Comparison of ENCODE assay signal across 34 cellular contexts in the genomic region with DNA sequence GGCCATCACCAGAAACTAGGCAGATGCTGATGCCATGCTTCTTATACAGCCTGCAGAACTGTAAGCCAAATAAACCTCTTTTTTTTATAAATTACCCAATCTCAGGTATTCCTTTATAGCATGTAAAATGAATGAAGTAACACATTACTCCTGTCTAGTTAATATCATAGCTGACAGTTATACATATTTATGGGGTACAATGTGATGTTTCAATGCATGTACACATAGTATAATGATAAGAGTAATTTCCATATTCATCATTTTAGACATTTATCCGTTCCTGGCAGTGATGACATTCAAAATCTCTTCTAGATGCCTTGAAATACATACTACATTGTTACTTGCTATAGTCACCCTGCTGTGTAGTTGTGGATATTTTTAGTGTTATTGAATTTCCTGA.
DNase-seq lines count a peak whose midpoint lies in the region; ATAC-seq, FAIRE-seq and TF ChIP-seq lines count a peak whose summit lies in the region.
"Had no signal": no experiment of that assay in that cellular context is flagged by ENCODE, and none has a peak within 500 bp of the region (broad histone marks: within the 10 kb centered on the region; RNA-seq: fewer than 3 reads in every experiment).

No MANE protein-coding gene starts in this region.

- H3K9me2 ChIP-seq in neural cell (ENCODE audit: insufficient read depth, low read length) = no peaks in the 10 kb centered on the region

- H3K4me1 ChIP-seq in gastrocnemius medialis = no peaks in the 10 kb centered on the region
- H3K4me1 ChIP-seq: A549; BE2C; BLaER1; BLaER1 treated with 17β-estradiol and CSF1 and Interleukin-3, amounts not matched to agents 10 nM and 100 nM; Caco-2 had no signal

- no peaks in the 10 kb centered on the region for H3K9me3 Mint-ChIP-seq in activated CD8-positive, alpha-beta T cell treated with anti-CD3 and anti-CD28 coated beads for 36 hours

- H3K36me3 ChIP-seq in neural cell (ENCODE audit: insufficient read depth, low read length) (no peaks in the 10 kb centered on the region), gastrocnemius medialis (no peaks in the 10 kb centered on the region)
- H3K36me3 ChIP-seq: BE2C; BLaER1; BLaER1 treated with 17β-estradiol and CSF1 and Interleukin-3, amounts not matched to agents 10 nM and 100 nM had no signal

- no peak overlapping the region for H3K27ac Mint-ChIP-seq in activated CD8-positive, alpha-beta T cell treated with anti-CD3 and anti-CD28 coated beads for 36 hours
- H3K27ac Mint-ChIP-seq: B cell; CD14-positive monocyte; CD4-positive, alpha-beta memory T cell; CD4-positive, alpha-beta T cell; CD4-positive, CD25-positive, alpha-beta regulatory T cell; CD8-positive, alpha-beta memory T cell; CD8-positive, alpha-beta T cell had no signal

- H3K4me3 ChIP-seq in neural cell (ENCODE audit: low read length) (no peak overlapping the region), gastrocnemius medialis (no peak overlapping the region)
- H3K4me3 ChIP-seq: A549; BLaER1; BLaER1 treated with 17β-estradiol and CSF1 and Interleukin-3, amounts not matched to agents 10 nM and 100 nM had no signal

- no peak for DNase-seq in D721Med (ENCODE audit: insufficient read length, low spot score)
- no peak for DNase-seq in caudate nucleus (lab: John Stamatoyannopoulos, UW)
- no peak for DNase-seq in gastrocnemius medialis
- no peak for DNase-seq in activated CD8-positive, alpha-beta T cell treated with anti-CD3 and anti-CD28 coated beads for 36 hours
- DNase-seq in NCI-H2227 (lab: John Stamatoyannopoulos, UW; ENCODE audit: unreplicated experiment) = no peak
- DNase-seq: 8988T; ACHN; AML-193; BE2C; C1 segment of cervical spinal cord; Caco-2; Calu3; CD4-positive, alpha-beta memory T cell; CD4-positive, alpha-beta T cell; CD4-positive, CD25-positive, alpha-beta regulatory T cell; CD8-positive, alpha-beta memory T cell; CD8-positive, alpha-beta T cell; COR-L47; DMS 273 treated with DMSO at 0.1 percent for 48 hours; DMS153; DMS53; DMS79; DMS79 treated with DMSO at 0.1 percent for 48 hours; DND-41; EL had no signal

- no peaks in the 10 kb centered on the region for H3K79me2 ChIP-seq in neural cell (replicated peaks; ENCODE audit: insufficient read depth, low read length)

- intact Hi-C loops in gastrocnemius medialis (cut with DNase I; ENCODE audit: low total_unique reads) = no loop called here
- intact Hi-C loops in activated CD8-positive, alpha-beta T cell treated with anti-CD3 and anti-CD28 coated beads for 36 hours (cut with micrococcal nuclease) = no loop called here

- TF ChIP-seq POLR2A in gastrocnemius medialis (IDR thresholded peaks at IDR 0.05) = no peak

- peak overlapping the region; percentile 8 for H3K4me2 ChIP-seq in neural cell (ENCODE audit: low read length)
- H3K4me2 ChIP-seq: A549; BLaER1; BLaER1 treated with 17β-estradiol and CSF1 and Interleukin-3, amounts not matched to agents 10 nM and 100 nM had no signal

- H3K9ac ChIP-seq in neural cell (ENCODE audit: low read length) = peak overlapping the region; percentile 39
- H3K9ac ChIP-seq: BLaER1; BLaER1 treated with 17β-estradiol and CSF1 and Interleukin-3, amounts not matched to agents 10 nM and 100 nM had no signal

- no peaks in the 10 kb centered on the region for H3F3A ChIP-seq in neural cell (ENCODE audit: insufficient read depth, low read length, poor library complexity, severe bottlenecking)

- TF ChIP-seq EP300 in neural cell (conservative IDR thresholded peaks at IDR 0.05; ENCODE audit: poor library complexity, severe bottlenecking) = peak; percentile 94

- H4K20me1 ChIP-seq in neural cell (ENCODE audit: insufficient read depth) = no peaks in the 10 kb centered on the region
- H4K20me1 ChIP-seq: BLaER1; BLaER1 treated with 17β-estradiol and CSF1 and Interleukin-3, amounts not matched to agents 10 nM and 100 nM had no signal

- H3K4me1 Mint-ChIP-seq in activated CD8-positive, alpha-beta T cell treated with anti-CD3 and anti-CD28 coated beads for 36 hours (ENCODE audit: low read depth) = no peaks in the 10 kb centered on the region
- H3K4me1 Mint-ChIP-seq: B cell; CD14-positive monocyte; CD4-positive, alpha-beta memory T cell; CD4-positive, CD25-positive, alpha-beta regulatory T cell; CD8-positive, alpha-beta memory T cell had no signal

- peak overlapping the region; percentile 30 for H3K27ac ChIP-seq in caudate nucleus (ENCODE audit: low read depth, low read length)
- H3K27ac ChIP-seq in neural cell (ENCODE audit: low read length) = peak overlapping the region; percentile 88
- H3K27ac ChIP-seq in gastrocnemius medialis = no peak overlapping the region
- H3K27ac ChIP-seq: 22Rv1; A549; BLaER1; BLaER1 treated with 17β-estradiol and CSF1 and Interleukin-3, amounts not matched to agents 10 nM and 100 nM; C4-2B had no signal

- H3K27me3 ChIP-seq in neural cell (ENCODE audit: insufficient read depth, low read depth, low read length) = no peaks in the 10 kb centered on the region
- no peaks in the 10 kb centered on the region for H3K27me3 ChIP-seq in gastrocnemius medialis
- H3K27me3 ChIP-seq: BE2C; BLaER1; BLaER1 treated with 17β-estradiol and CSF1 and Interleukin-3, amounts not matched to agents 10 nM and 100 nM had no signal

- TF ChIP-seq RAD21 in neural cell (conservative IDR thresholded peaks at IDR 0.05) = no peak

- in situ Hi-C loops in gastrocnemius medialis (cut with MboI; ENCODE audit: low sequenced_read_pairs in 4 of 4) = loop anchor here in 1 of 4 donors (25.0 kb wide), 1 partner anchor 382 kb away; no protein-coding TSS in a partner anchor

- peak; percentile 35 for FAIRE-seq in D721Med (lab: Jason Lieb, UNC)
- FAIRE-seq: A204.1, A549 had no signal

- no peak overlapping the region for H2AFZ ChIP-seq in neural cell (ENCODE audit: low read depth, low read length)

- H3K9me3 ChIP-seq in neural cell (ENCODE audit: low read length) (peaks cover 2% of the 10 kb centered on the region), gastrocnemius medialis (no peaks in the 10 kb centered on the region)
- H3K9me3 ChIP-seq: BE2C, Caco-2 had no signal

- POLR2A ChIA-PET in activated CD8-positive, alpha-beta T cell treated with anti-CD3 and anti-CD28 coated beads for 36 hours (lab: Charles Lee) = no interaction called here

- peaks cover 5% of the 10 kb centered on the region for H3K27me3 Mint-ChIP-seq in activated CD8-positive, alpha-beta T cell treated with anti-CD3 and anti-CD28 coated beads for 36 hours
- H3K27me3 Mint-ChIP-seq: B cell had no signal

- H3K4me3 Mint-ChIP-seq in activated CD8-positive, alpha-beta T cell treated with anti-CD3 and anti-CD28 coated beads for 36 hours = no peak overlapping the region
- H3K4me3 Mint-ChIP-seq: B cell; CD14-positive monocyte; CD4-positive, alpha-beta memory T cell; CD4-positive, alpha-beta T cell; CD4-positive, CD25-positive, alpha-beta regulatory T cell; CD8-positive, alpha-beta memory T cell; CD8-positive, alpha-beta T cell had no signal

- ATAC-seq in gastrocnemius medialis = no peak
- ATAC-seq in activated CD8-positive, alpha-beta T cell treated with anti-CD3 and anti-CD28 coated beads for 36 hours = no peak
- ATAC-seq: A549; CD8-positive, alpha-beta T cell had no signal

- CTCF ChIA-PET in activated CD8-positive, alpha-beta T cell treated with anti-CD3 and anti-CD28 coated beads for 36 hours (lab: Charles Lee) = no interaction called here

- H3K36me3 Mint-ChIP-seq in activated CD8-positive, alpha-beta T cell treated with anti-CD3 and anti-CD28 coated beads for 36 hours (ENCODE audit: low read depth) = no peaks in the 10 kb centered on the region
- H3K36me3 Mint-ChIP-seq: CD14-positive monocyte; CD4-positive, alpha-beta memory T cell; CD4-positive, CD25-positive, alpha-beta regulatory T cell; CD8-positive, alpha-beta memory T cell; CD8-positive, alpha-beta T cell had no signal

- no peak for TF ChIP-seq CTCF in D721Med (IDR thresholded peaks at IDR 0.05; ENCODE audit: insufficient read depth, missing control alignments)
- TF ChIP-seq CTCF in neural cell (IDR thresholded peaks at IDR 0.05; ENCODE audit: poor library complexity, severe bottlenecking) = no peak
- TF ChIP-seq CTCF in gastrocnemius medialis (IDR thresholded peaks at IDR 0.05 in 4 of 5, conservative IDR thresholded peaks at IDR 0.05 in 1 of 5) = no peak
- TF ChIP-seq CTCF in activated CD8-positive, alpha-beta T cell treated with anti-CD3 and anti-CD28 coated beads for 36 hours (IDR thresholded peaks at IDR 0.05) = no peak

TF ChIP-seq in neural cell, 6 proteins besides CTCF, POLR2A, EP300 and RAD21:
- TF ChIP-seq POLR2AphosphoS5 (IDR thresholded peaks at IDR 0.05) (peak; percentile 79), SMC3 (conservative IDR thresholded peaks at IDR 0.05; ENCODE audit: poor library complexity) (no peak), EZH2 (IDR thresholded peaks at IDR 0.05; ENCODE audit: borderline replicate concordance, insufficient read depth, low read length, poor library complexity, severe bottlenecking) (no peak), MXI1 (conservative IDR thresholded peaks at IDR 0.05; ENCODE audit: poor library complexity, severe bottlenecking) (no peak)
- TF ChIP-seq, protein P1, sequence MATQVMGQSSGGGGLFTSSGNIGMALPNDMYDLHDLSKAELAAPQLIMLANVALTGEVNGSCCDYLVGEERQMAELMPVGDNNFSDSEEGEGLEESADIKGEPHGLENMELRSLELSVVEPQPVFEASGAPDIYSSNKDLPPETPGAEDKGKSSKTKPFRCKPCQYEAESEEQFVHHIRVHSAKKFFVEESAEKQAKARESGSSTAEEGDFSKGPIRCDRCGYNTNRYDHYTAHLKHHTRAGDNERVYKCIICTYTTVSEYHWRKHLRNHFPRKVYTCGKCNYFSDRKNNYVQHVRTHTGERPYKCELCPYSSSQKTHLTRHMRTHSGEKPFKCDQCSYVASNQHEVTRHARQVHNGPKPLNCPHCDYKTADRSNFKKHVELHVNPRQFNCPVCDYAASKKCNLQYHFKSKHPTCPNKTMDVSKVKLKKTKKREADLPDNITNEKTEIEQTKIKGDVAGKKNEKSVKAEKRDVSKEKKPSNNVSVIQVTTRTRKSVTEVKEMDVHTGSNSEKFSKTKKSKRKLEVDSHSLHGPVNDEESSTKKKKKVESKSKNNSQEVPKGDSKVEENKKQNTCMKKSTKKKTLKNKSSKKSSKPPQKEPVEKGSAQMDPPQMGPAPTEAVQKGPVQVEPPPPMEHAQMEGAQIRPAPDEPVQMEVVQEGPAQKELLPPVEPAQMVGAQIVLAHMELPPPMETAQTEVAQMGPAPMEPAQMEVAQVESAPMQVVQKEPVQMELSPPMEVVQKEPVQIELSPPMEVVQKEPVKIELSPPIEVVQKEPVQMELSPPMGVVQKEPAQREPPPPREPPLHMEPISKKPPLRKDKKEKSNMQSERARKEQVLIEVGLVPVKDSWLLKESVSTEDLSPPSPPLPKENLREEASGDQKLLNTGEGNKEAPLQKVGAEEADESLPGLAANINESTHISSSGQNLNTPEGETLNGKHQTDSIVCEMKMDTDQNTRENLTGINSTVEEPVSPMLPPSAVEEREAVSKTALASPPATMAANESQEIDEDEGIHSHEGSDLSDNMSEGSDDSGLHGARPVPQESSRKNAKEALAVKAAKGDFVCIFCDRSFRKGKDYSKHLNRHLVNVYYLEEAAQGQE (IDR thresholded peaks at IDR 0.05; ENCODE audit: borderline replicate concordance) = peak; percentile 57

Comparison
In these comparisons a context has a peak if more than half of its experiments do, and no peak if none do; other contexts are left out.
1. H3K27ac ChIP-seq: peak in caudate nucleus (single experiment) and neural cell (single experiment); none in gastrocnemius medialis (0 of 4).